1 cellular context compared by ENCODE assay signal in genomic region chr2:108975613-108976435, GRCh38.
A peak's percentile ranks its signal among the peaks of the same experiment; 100 is the strongest.
TF ChIP-seq lines count a peak whose summit lies in the region.

No MANE protein-coding gene starts in this region.

TF ChIP-seq in HepG2, 621 proteins besides CTCF, POLR2A, EP300 and RAD21 (continued from another document):
- TF ChIP-seq ZNF687 (CRISPR knock-in tag; IDR thresholded peaks at IDR 0.05) (no peak), MAFK (conservative IDR thresholded peaks at IDR 0.05 in 1 of 2, IDR thresholded peaks at IDR 0.05 in 1 of 2; ENCODE audit: low read length in 2 of 2) (peak; percentile 90 to 91), CEBPB (IDR thresholded peaks at IDR 0.05; ENCODE audit: borderline replicate concordance, low read depth, low read length) (peak; percentile 63; the same call in 1 of the 2 replicates), PRDM4 (CRISPR knock-in tag; IDR thresholded peaks at IDR 0.05; ENCODE audit: borderline replicate concordance) (no peak), MTA1 (CRISPR knock-in tag; IDR thresholded peaks at IDR 0.05; ENCODE audit: borderline replicate concordance) (no peak), MAFF (IDR thresholded peaks at IDR 0.05; ENCODE audit: low read depth, low read length) (peak; percentile 90), HNRNPUL1 (IDR thresholded peaks at IDR 0.05; ENCODE audit: low read depth, low read length) (no peak), ONECUT2 (CRISPR knock-in tag; IDR thresholded peaks at IDR 0.05) (no peak), ZNF354B (CRISPR knock-in tag; IDR thresholded peaks at IDR 0.05) (no peak), SIX1 (CRISPR knock-in tag; IDR thresholded peaks at IDR 0.05; ENCODE audit: borderline replicate concordance) (no peak), MED1 (CRISPR knock-in tag; IDR thresholded peaks at IDR 0.05) (no peak), CEBPG (CRISPR knock-in tag; IDR thresholded peaks at IDR 0.05) (peak; percentile 25; the same call in 1 of the 2 replicates), GLI4 (CRISPR knock-in tag; IDR thresholded peaks at IDR 0.05; ENCODE audit: borderline replicate concordance) (no peak), ATF4 (CRISPR knock-in tag; IDR thresholded peaks at IDR 0.05) (peak in 1 of 2 experiments; percentile 80; a peak in 2 of 4 replicates), CENPT (CRISPR knock-in tag; IDR thresholded peaks at IDR 0.05; ENCODE audit: low read depth) (no peak)
